ENCODE assay signal across 8 cellular contexts in the genomic region with DNA sequence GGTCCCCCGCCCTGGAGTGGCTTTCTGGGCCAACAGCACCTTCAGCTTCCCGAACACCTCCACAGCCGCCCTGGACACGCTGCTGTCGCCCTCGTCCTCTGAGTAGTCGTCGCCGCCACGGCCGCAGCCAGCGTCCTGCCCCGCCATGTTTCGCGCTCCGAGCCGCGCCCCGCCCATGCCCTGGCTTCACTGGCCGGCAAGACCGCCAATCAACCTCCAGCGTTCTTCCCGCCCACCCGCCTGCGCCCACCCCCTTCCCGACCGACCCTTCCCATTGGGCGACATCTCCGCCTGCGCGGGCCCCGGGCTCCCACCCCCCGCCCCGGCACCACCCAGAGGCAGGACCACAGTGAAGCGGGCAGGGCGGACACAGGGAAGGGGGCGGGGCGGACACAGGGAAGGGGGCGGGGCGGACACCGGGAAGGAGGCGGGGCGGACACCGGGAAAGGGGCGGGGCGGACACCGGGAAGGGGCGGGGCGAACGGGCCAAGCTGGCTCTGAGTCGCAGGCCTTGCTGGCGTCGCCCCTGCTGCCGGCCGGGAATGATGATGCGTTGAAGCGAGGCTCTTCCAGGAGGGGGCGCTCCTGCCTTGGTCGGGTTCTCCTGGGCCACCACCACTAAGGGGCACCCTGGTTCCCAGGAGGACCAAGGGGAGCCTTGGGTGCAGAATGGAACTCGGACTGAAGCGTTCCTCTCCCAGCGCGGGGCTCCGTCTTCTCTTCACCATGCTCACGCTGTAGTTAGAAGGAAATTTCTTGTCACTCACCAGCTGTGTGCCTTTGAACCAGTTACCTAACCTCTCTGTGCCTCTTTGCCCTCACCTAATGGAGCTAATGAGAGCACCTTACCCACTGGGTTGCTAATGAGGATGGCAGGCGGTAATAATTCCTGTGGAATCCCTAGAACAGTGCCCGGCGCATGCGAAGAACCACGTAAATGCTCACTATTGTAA. TPM values are rescaled to one million over a fixed set of nuclear protein-coding genes. Genes with fewer than 3 reads are reported as not detected.
DNase-seq lines count a peak whose midpoint lies in the region; ATAC-seq and TF ChIP-seq lines count a peak whose summit lies in the region.

TSS of gene HAUS7 (minus strand) at position 166 of the 953 bp plus-strand sequence. CDS start at position 147, 19 bp downstream.

- ATAC-seq in HG02763 (IDR thresholded peaks at IDR 0.05; ENCODE audit: unreplicated experiment) (peak; percentile 78), Right ventricle myocardium superior (ENCODE audit: poor library complexity) (peak; percentile 92)

- H4K8ac ChIP-seq in trophoblast cell (ENCODE audit: low read depth, low read length): peak within 1 kb of the TSS; percentile 71

- in situ Hi-C loops in transverse colon (cut with MboI; ENCODE audit: low pct_ligation_motif_present in 1 of 4, low pct_unique_long_range_greater_than_20kb in 1 of 4, low sequenced_read_pairs in 3 of 4): no loop called here

- peak; percentile 34 for TF ChIP-seq POLR2A in transverse colon (IDR thresholded peaks at IDR 0.05)

- H4K91ac ChIP-seq in trophoblast cell (ENCODE audit: low read depth, low read length): peak within 1 kb of the TSS; percentile 39

- H3K18ac ChIP-seq in trophoblast cell (ENCODE audit: low read length): peak within 1 kb of the TSS; percentile 50

- H2AFZ ChIP-seq in trophoblast cell (ENCODE audit: insufficient read depth, low read length, poor library complexity): peak within 1 kb of the TSS; percentile 59

- DNase-seq in NCI-H1417 (lab: John Stamatoyannopoulos, UW): peak; percentile 88 to 95 (median 90)
- peak; percentile 61 to 93 for DNase-seq in SW 1271 (lab: John Stamatoyannopoulos, UW)
- DNase-seq in activated naive CD8-positive, alpha-beta T cell treated with anti-CD3 and anti-CD28 coated beads, Interleukin-2, amount 50 U/mL, for 16 hours (ENCODE audit: low read depth, low spot score): peak; percentile 72
- peak; percentile 93 for DNase-seq in Right ventricle myocardium superior
- peak; percentile 73 to 81 for DNase-seq in trophoblast cell
- DNase-seq in transverse colon: peak; percentile 88

- peak within 1 kb of the TSS; percentile 61 for H4K12ac ChIP-seq in trophoblast cell (ENCODE audit: low read depth, low read length)

- H3K9me3 ChIP-seq in trophoblast cell (ENCODE audit: insufficient read depth, low read depth, low read length) (no peaks in the 10 kb centered on the region), transverse colon (no peaks in the 10 kb centered on the region)

- no CpG with 5 or more reads among the region's 70 CpGs for WGBS in trophoblast cell (ENCODE audit: extremely low coverage, insufficient coverage, insufficient read length)
- WGBS in transverse colon (ENCODE audit: low coverage in 1 of 2), 2 donors: 34% methylated on average over 45 of the region's 70 CpGs; no CpG with 5 or more reads in 1 of the 2 donors

- H3K79me2 ChIP-seq in trophoblast cell (ENCODE audit: control insufficient read depth, insufficient read depth, low read length, poor library complexity): no peaks in the 10 kb centered on the region

- peak within 1 kb of the TSS; percentile 75 for H3K9ac ChIP-seq in trophoblast cell (ENCODE audit: low read length)

- no peak within 1 kb of the TSS for H2BK5ac ChIP-seq in trophoblast cell (ENCODE audit: low read depth, low read length, poor library complexity)

- H3K79me1 ChIP-seq in trophoblast cell (ENCODE audit: low read length): peaks cover 15% of the 10 kb centered on the region

- H3K36me3 ChIP-seq in trophoblast cell (ENCODE audit: control insufficient read depth in 1 of 2, insufficient read depth in 2 of 2, low read length in 2 of 2) (peaks cover 0 to 5% of the 10 kb centered on the region in 2 experiments), transverse colon (no peaks in the 10 kb centered on the region)

- peak within 1 kb of the TSS; percentile 53 for H2BK12ac ChIP-seq in trophoblast cell (ENCODE audit: low read length)

- no peak within 1 kb of the TSS for H3K27ac ChIP-seq in trophoblast cell (ENCODE audit: low read depth, low read length)
- peak within 1 kb of the TSS; percentile 63 to 85 (median 84) for H3K27ac ChIP-seq in transverse colon

- H3K23ac ChIP-seq in trophoblast cell (ENCODE audit: low read length): no peak within 1 kb of the TSS

- H3K4ac ChIP-seq in trophoblast cell (ENCODE audit: low read depth, low read length): peak within 1 kb of the TSS; percentile 51

- H3K4me2 ChIP-seq in trophoblast cell (ENCODE audit: low read length): peak within 1 kb of the TSS; percentile 98

- H3K4me1 ChIP-seq in trophoblast cell (ENCODE audit: control insufficient read depth in 1 of 2, insufficient read depth in 2 of 2, low read length in 2 of 2) (peaks cover 13 to 14% of the 10 kb centered on the region in 2 experiments), transverse colon (peaks cover 0 to 16% (median 8%) of the 10 kb centered on the region in 4 donors)

- TF ChIP-seq CTCF in GM12875 (IDR thresholded peaks at IDR 0.05; ENCODE audit: borderline replicate concordance, insufficient read depth, low read depth, low read length): peak; percentile 69
- peak; percentile 38 to 67 (median 55) for TF ChIP-seq CTCF in transverse colon (IDR thresholded peaks at IDR 0.05)

- H2AK5ac ChIP-seq in trophoblast cell (ENCODE audit: low read length): no peak within 1 kb of the TSS

- H3K14ac ChIP-seq in trophoblast cell (ENCODE audit: low read length): peak within 1 kb of the TSS; percentile 33

- TF ChIP-seq EP300 in transverse colon (IDR thresholded peaks at IDR 0.05; ENCODE audit: low read depth): no peak

- H3K27me3 ChIP-seq in trophoblast cell (ENCODE audit: insufficient read depth, low read length) (no peaks in the 10 kb centered on the region), transverse colon (peaks cover 4% of the 10 kb centered on the region)

- intact Hi-C loops in Right ventricle myocardium superior (cut with DNase I): loop anchor here (5.0 kb wide), 1 partner anchor 37 kb away; no protein-coding TSS in a partner anchor
- intact Hi-C loops in transverse colon (cut with DNase I; ENCODE audit: low total_unique reads): no loop called here

- peak within 1 kb of the TSS; percentile 11 for H2BK120ac ChIP-seq in trophoblast cell (ENCODE audit: insufficient read depth, low read length, poor library complexity)

- peak within 1 kb of the TSS; percentile 79 for H3K4me3 ChIP-seq in GM12875 (ENCODE audit: low read depth, low read length)
- H3K4me3 ChIP-seq in trophoblast cell (ENCODE audit: low read depth, low read length): peak within 1 kb of the TSS; percentile 85
- H3K4me3 ChIP-seq in transverse colon: peak within 1 kb of the TSS; percentile 54 to 79 (median 60)

RNA-seq across cellular contexts. Expression of gene HAUS7, which starts in this region (rescaled TPM):
- total RNA-seq in Right ventricle myocardium superior (18.6 TPM), transverse colon (10 to 100 TPM in 3 of 4 donors, 1 to 10 TPM in 1; 7.0 to 34.8 (median 12.4) TPM)
- 20.9 and 21.1 TPM in 2 replicates for polyA plus RNA-seq in trophoblast cell (2013)
